1 cellular context compared by ENCODE assay signal in the genomic region with DNA sequence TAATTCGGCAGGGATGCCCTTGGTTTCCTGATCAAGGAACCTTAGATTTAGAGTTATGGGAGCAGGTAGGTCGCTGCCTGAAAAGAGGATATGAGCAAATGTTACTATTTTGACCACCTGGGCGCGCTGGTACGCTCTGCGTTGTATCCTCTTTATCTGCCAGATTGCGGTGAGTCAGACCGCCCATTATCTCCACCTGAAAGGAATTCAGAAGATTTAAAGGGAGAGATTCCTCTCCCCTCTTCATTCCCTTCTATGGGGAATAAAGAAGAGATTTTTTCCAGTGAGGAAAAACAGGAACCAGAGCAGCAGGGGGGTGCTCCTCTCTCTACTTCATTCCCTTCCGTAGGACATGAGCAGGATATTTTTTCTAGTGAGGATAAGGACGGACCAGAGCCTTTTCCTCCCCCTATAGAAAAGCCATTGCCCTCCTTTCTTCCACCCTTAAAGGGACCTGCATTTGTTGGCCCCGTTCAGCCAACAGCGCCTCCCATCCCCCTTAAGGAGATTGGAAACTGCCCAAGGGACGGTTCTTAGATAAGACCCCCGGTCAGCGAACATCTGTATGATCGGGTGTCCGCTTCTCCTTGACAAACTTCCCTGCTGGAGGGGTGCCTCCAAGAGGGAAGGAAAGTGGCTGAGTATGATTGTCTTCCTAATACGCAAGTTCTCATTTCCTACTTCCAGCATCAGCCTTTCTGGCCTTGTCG.
TF ChIP-seq lines count a peak whose summit lies in the region.

No MANE protein-coding gene starts in this region.

TF ChIP-seq in GM12878, 131 proteins besides CTCF, POLR2A, EP300 and RAD21 (continued from another document):
- TF ChIP-seq, protein P1, sequence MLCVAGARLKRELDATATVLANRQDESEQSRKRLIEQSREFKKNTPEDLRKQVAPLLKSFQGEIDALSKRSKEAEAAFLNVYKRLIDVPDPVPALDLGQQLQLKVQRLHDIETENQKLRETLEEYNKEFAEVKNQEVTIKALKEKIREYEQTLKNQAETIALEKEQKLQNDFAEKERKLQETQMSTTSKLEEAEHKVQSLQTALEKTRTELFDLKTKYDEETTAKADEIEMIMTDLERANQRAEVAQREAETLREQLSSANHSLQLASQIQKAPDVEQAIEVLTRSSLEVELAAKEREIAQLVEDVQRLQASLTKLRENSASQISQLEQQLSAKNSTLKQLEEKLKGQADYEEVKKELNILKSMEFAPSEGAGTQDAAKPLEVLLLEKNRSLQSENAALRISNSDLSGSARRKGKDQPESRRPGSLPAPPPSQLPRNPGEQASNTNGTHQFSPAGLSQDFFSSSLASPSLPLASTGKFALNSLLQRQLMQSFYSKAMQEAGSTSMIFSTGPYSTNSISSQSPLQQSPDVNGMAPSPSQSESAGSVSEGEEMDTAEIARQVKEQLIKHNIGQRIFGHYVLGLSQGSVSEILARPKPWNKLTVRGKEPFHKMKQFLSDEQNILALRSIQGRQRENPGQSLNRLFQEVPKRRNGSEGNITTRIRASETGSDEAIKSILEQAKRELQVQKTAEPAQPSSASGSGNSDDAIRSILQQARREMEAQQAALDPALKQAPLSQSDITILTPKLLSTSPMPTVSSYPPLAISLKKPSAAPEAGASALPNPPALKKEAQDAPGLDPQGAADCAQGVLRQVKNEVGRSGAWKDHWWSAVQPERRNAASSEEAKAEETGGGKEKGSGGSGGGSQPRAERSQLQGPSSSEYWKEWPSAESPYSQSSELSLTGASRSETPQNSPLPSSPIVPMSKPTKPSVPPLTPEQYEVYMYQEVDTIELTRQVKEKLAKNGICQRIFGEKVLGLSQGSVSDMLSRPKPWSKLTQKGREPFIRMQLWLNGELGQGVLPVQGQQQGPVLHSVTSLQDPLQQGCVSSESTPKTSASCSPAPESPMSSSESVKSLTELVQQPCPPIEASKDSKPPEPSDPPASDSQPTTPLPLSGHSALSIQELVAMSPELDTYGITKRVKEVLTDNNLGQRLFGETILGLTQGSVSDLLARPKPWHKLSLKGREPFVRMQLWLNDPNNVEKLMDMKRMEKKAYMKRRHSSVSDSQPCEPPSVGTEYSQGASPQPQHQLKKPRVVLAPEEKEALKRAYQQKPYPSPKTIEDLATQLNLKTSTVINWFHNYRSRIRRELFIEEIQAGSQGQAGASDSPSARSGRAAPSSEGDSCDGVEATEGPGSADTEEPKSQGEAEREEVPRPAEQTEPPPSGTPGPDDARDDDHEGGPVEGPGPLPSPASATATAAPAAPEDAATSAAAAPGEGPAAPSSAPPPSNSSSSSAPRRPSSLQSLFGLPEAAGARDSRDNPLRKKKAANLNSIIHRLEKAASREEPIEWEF (IDR thresholded peaks at IDR 0.05; ENCODE audit: insufficient replicate concordance, low read depth, low read length) = no peak
- peak; percentile 8; the same call in 1 of the 2 replicates for TF ChIP-seq SPI1 (IDR thresholded peaks at IDR 0.05; ENCODE audit: borderline replicate concordance, insufficient read depth, low read depth, low read length)
